Comparison of ENCODE assay signal across 1 cellular context in the genomic region with DNA sequence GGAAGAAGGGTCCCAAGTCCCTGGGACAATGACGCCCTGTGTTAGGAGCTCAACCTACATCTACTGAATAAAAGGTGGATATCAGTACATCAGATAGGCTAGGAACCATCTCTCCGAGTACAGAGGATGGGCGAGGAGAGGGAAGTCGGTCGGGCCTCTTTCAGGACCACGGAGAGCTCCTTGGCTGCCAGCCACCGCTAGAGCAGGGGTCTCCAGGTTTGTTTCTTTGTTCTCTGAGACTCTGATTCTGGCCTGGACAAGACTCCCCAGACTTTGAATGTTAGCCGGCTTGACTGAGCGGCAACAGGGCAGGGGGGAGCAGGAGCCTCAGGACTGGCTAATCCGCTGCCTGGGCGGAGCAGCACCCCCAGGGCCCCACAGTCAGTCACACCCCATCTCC.
A peak's percentile ranks its signal among the peaks of the same experiment; 100 is the strongest.
TF ChIP-seq lines count a peak whose summit lies in the region.

No MANE protein-coding gene starts in this region.

TF ChIP-seq in liver, 16 proteins besides CTCF, POLR2A, EP300 and RAD21 (continued from another document):
- TF ChIP-seq REST (IDR thresholded peaks at IDR 0.05): peak; percentile 97
TF ChIP-seq in liver: peak in this region for 1.
